In genomic region chr3:69997486-69998307, GRCh38 we compare ENCODE assay signal across 1 cellular context.
TF ChIP-seq lines count a peak whose summit lies in the region.

No MANE protein-coding gene starts in this region.

TF ChIP-seq in WTC11, 78 proteins besides CTCF, POLR2A, EP300 and RAD21 (continued from another document):
- TF ChIP-seq ZNF416 (CRISPR knock-in tag; IDR thresholded peaks at IDR 0.05), result no peak
- TF ChIP-seq NR3C1 (CRISPR knock-in tag; conservative IDR thresholded peaks at IDR 0.05; ENCODE audit: low read depth), result no peak
- no peak for TF ChIP-seq ZMAT4 (CRISPR knock-in tag; IDR thresholded peaks at IDR 0.05)
- no peak for TF ChIP-seq FOXK1 (CRISPR knock-in tag; IDR thresholded peaks at IDR 0.05)
- TF ChIP-seq GABPB1 (CRISPR knock-in tag; IDR thresholded peaks at IDR 0.05), result no peak
- no peak for TF ChIP-seq EMX1 (CRISPR knock-in tag; IDR thresholded peaks at IDR 0.05)
